Comparison of ENCODE assay signal across 8 cellular contexts in the genomic region with DNA sequence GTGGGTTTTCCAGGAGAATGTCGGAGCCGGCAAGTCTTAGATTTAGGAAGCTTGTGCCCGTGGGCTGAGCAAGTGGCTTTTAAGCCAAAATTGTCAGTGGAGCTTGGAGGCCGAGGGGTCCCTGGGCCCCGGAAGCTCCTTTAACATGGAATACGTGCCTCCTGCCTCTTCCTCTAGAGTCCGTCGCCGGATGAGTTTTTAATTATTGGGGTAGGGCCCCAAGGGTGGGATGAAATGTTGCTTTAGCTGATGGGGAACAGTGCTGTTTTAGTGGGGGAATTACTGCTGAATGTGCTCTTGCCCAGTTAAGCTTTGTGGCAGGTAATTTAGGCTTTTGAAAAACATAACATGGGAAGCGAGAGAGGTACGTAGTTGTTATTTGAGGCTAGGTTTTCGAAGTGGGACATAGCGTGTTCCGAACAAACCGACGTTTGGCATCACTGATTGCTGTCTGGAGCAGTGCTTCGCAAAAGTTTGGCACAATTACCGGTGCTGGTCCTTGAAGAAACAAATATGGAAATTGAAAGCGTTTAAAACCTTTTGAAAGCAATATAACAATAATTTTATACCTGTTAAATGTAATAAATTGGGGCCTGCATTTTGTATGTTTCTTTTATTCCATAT. TPM values are rescaled to one million over a fixed set of nuclear protein-coding genes. Genes with fewer than 3 reads are reported as not detected.
A peak's percentile ranks its signal among the peaks of the same experiment; 100 is the strongest.
DNase-seq lines count a peak whose midpoint lies in the region; ATAC-seq, FAIRE-seq and TF ChIP-seq lines count a peak whose summit lies in the region.

No MANE protein-coding gene starts in this region.

- H3K27me3 ChIP-seq in gastroesophageal sphincter (no peaks in the 10 kb centered on the region), psoas muscle (ENCODE audit: insufficient read depth in 3 of 3, low read length in 2 of 3) (no peaks in the 10 kb centered on the region)

- no peak for TF ChIP-seq CTCF in A549 (IDR thresholded peaks at IDR 0.05)
- TF ChIP-seq CTCF in WI38 (IDR thresholded peaks at IDR 0.05; ENCODE audit: low read depth, low read length), result no peak
- no peak for TF ChIP-seq CTCF in gastroesophageal sphincter (IDR thresholded peaks at IDR 0.05)
- no peak for TF ChIP-seq CTCF in psoas muscle (IDR thresholded peaks at IDR 0.05)

- intact Hi-C loops in psoas muscle (cut with DNase I), result no loop called here

- H3K9me3 ChIP-seq in A549 (no peaks in the 10 kb centered on the region), gastroesophageal sphincter (no peaks in the 10 kb centered on the region), psoas muscle (no peaks in the 10 kb centered on the region)

- no peak for TF ChIP-seq RAD21 in A549 (conservative IDR thresholded peaks at IDR 0.05 in 1 of 2, IDR thresholded peaks at IDR 0.05 in 1 of 2)

- H3K4me1 ChIP-seq in A549, result peaks cover 36% of the 10 kb centered on the region
- peaks cover 15 to 52% (median 20%) of the 10 kb centered on the region in 3 donors for H3K4me1 ChIP-seq in gastroesophageal sphincter
- H3K4me1 ChIP-seq in psoas muscle, result peaks cover 33% of the 10 kb centered on the region

- H3K27ac ChIP-seq in A549, result peak overlapping the region; percentile 94 to 98
- H3K27ac ChIP-seq in gastroesophageal sphincter, result peak overlapping the region; percentile 86 to 97 (median 92)
- peak overlapping the region; percentile 89 for H3K27ac ChIP-seq in psoas muscle

- TF ChIP-seq EP300 in A549 (IDR thresholded peaks at IDR 0.05), result no peak
- no peak for TF ChIP-seq EP300 in gastroesophageal sphincter (IDR thresholded peaks at IDR 0.05)

- TF ChIP-seq POLR2A in A549 (IDR thresholded peaks at IDR 0.05; ENCODE audit: low read length), result no peak
- no peak for TF ChIP-seq POLR2A in gastroesophageal sphincter (IDR thresholded peaks at IDR 0.05)

- FAIRE-seq in A549 (lab: Jason Lieb, UNC), result no peak

- H3K4me3 ChIP-seq in A549 (peak overlapping the region; percentile 96), WI38 (ENCODE audit: low read depth, low read length) (peak overlapping the region; percentile 75), gastroesophageal sphincter (peak overlapping the region; percentile 49 to 66), psoas muscle (peak overlapping the region; percentile 97)

- ATAC-seq in A549 (peak in 1 of 2 experiments; percentile 7; a peak in 3 of 6 replicates), GM19438 (IDR thresholded peaks at IDR 0.05; ENCODE audit: low read depth, unreplicated experiment) (peak; percentile 4), gastroesophageal sphincter (no peak), psoas muscle (peak in 3 of 4 donors; percentile 3 to 66 (median 39)), GM18870 (IDR thresholded peaks at IDR 0.05; ENCODE audit: unreplicated experiment) (no peak)

- peaks cover 0 to 42% of the 10 kb centered on the region in 2 donors for H3K36me3 ChIP-seq in gastroesophageal sphincter
- H3K36me3 ChIP-seq in psoas muscle (ENCODE audit: insufficient read depth in 1 of 2, low read depth in 1 of 2), result peaks cover 17 to 44% of the 10 kb centered on the region in 2 donors

- 2% methylated on average over 19 of the region's 19 CpGs for WGBS in A549 (ENCODE audit: missing lambda C conversion rate)
- 0% methylated on average over 10 of the region's 19 CpGs for WGBS in gastroesophageal sphincter (ENCODE audit: low coverage in 1 of 2), 2 donors
- 0 to 1% (median 1%) methylated on average over 19 of the region's 19 CpGs for WGBS in psoas muscle, 3 donors

- CTCF ChIA-PET in A549 (lab: Yijun Ruan, JAX), result interaction anchor here (0.5 to 2.6 kb wide), 9 partner anchors 10 to 578 kb away, joined by 3 to 12 read pairs (median 7); a partner anchor contains a TSS

- POLR2A ChIA-PET in A549 (lab: Yijun Ruan, JAX), result interaction anchor here (0.6 to 1.9 kb wide), 11 partner anchors 10 to 1077 kb away, joined by 3 to 13 read pairs (median 5); a partner anchor contains a TSS

- DNase-seq in A549 (ENCODE audit: low read depth in 1 of 2, low spot score in 1 of 2), result no peak
- no peak for DNase-seq in psoas muscle
- DNase-seq in activated CD8-positive, alpha-beta memory T cell treated with anti-CD3 and anti-CD28 coated beads, Interleukin-2, amount 50 U/mL, for 48 hours, result no peak
- no peak for DNase-seq in ecto neural progenitor cell (ENCODE audit: low spot score)

- H3K4me2 ChIP-seq in A549, result peak overlapping the region; percentile 97

TF ChIP-seq in A549, 52 proteins besides CTCF, POLR2A, EP300 and RAD21:
- TF ChIP-seq NR3C1 (IDR thresholded peaks at IDR 0.05) (no peak), KDM1A (IDR thresholded peaks at IDR 0.05; ENCODE audit: low read depth) (no peak), SREBF2 (IDR thresholded peaks at IDR 0.05) (no peak), EHF (CRISPR knock-in tag; IDR thresholded peaks at IDR 0.05) (no peak), FOSL2 (IDR thresholded peaks at IDR 0.05) (no peak), FOSL2 (CRISPR knock-in tag; IDR thresholded peaks at IDR 0.05) (no peak), NFE2L2 (conservative IDR thresholded peaks at IDR 0.05; ENCODE audit: low read length) (no peak), CEBPB (IDR thresholded peaks at IDR 0.05) (no peak), CHD2 (IDR thresholded peaks at IDR 0.05; ENCODE audit: low read length, partially characterized antibody) (no peak), RCOR1 (IDR thresholded peaks at IDR 0.05; ENCODE audit: low read depth, low read length) (no peak), CHD4 (IDR thresholded peaks at IDR 0.05; ENCODE audit: borderline replicate concordance) (no peak), POLR2AphosphoS2 (conservative IDR thresholded peaks at IDR 0.05; ENCODE audit: low read length) (no peak)
- TF ChIP-seq, protein P1, sequence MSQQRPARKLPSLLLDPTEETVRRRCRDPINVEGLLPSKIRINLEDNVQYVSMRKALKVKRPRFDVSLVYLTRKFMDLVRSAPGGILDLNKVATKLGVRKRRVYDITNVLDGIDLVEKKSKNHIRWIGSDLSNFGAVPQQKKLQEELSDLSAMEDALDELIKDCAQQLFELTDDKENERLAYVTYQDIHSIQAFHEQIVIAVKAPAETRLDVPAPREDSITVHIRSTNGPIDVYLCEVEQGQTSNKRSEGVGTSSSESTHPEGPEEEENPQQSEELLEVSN (IDR thresholded peaks at IDR 0.05; ENCODE audit: borderline replicate concordance, low read depth), result no peak
- TF ChIP-seq, protein P2, sequence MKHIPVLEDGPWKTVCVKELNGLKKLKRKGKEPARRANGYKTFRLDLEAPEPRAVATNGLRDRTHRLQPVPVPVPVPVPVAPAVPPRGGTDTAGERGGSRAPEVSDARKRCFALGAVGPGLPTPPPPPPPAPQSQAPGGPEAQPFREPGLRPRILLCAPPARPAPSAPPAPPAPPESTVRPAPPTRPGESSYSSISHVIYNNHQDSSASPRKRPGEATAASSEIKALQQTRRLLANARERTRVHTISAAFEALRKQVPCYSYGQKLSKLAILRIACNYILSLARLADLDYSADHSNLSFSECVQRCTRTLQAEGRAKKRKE (CRISPR knock-in tag; IDR thresholded peaks at IDR 0.05; ENCODE audit: low read depth), result no peak
- TF ChIP-seq, protein P3, sequence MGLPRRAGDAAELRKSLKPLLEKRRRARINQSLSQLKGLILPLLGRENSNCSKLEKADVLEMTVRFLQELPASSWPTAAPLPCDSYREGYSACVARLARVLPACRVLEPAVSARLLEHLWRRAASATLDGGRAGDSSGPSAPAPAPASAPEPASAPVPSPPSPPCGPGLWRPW (IDR thresholded peaks at IDR 0.05), result no peak

RNA-seq across cellular contexts. Expression of a gene that starts 0.8 kb away (rescaled TPM):
- 1,649 and 2,015 TPM in 2 replicates for polyA plus RNA-seq in A549 (2011; rRNA removed)
- polyA plus RNA-seq in A549 (2012; cell fraction: cytosol; rRNA removed), result 796 and 807 TPM in 2 replicates
- 263 and 365 TPM in 2 replicates for polyA plus RNA-seq in A549 (2012; cell fraction: nucleus; rRNA removed)
- polyA plus RNA-seq in A549 (2017; fragmentation: RNase III; extraction: RNeasy Plus Mini Kit Qiagen cat#74134 plus additional on column Dnase treatment), result 1,222 to 1,289 TPM (median 1,243 TPM) in 3 replicates
- 643 and 712 TPM in 2 replicates for polyA minus RNA-seq in A549 (2011; rRNA and poly(A)+ RNA removed)
- 1,000 to 10,000 TPM; 1,169 to 2,433 (median 2,010) TPM for total RNA-seq in gastroesophageal sphincter
- total RNA-seq in psoas muscle, result 100 to 1,000 TPM; 353 to 601 (median 570) TPM
- 1,000 to 10,000 TPM in 2 of 3 donors, 100 to 1,000 TPM in 1; 885 to 1,760 (median 1,117) TPM for polyA plus RNA-seq in psoas muscle

RNA-seq across cellular contexts. Expression of a gene that starts 47.7 kb away (rescaled TPM):
- polyA plus RNA-seq in A549 (2011; rRNA removed) (8.2 and 10.4 TPM in 2 replicates), A549 (2017; fragmentation: RNase III; extraction: RNeasy Plus Mini Kit Qiagen cat#74134 plus additional on column Dnase treatment) (9.4 to 11.4 TPM (median 10.2 TPM) in 3 replicates), psoas muscle (1 to 10 TPM; 2.3 to 5.0 (median 3.9) TPM)
- polyA plus RNA-seq in A549 (2012; cell fraction: cytosol; rRNA removed), result 2.8 and 3.5 TPM in 2 replicates
- 1.8 and 2.0 TPM in 2 replicates for polyA plus RNA-seq in A549 (2012; cell fraction: nucleus; rRNA removed)
- 7.1 and 9.1 TPM in 2 replicates for polyA minus RNA-seq in A549 (2011; rRNA and poly(A)+ RNA removed)
- total RNA-seq in gastroesophageal sphincter (10 to 100 TPM; 39.5 to 49.7 (median 48.6) TPM), psoas muscle (10 to 100 TPM in 3 of 4 donors, 1 to 10 TPM in 1; 6.3 to 15.9 (median 12.5) TPM)

Comparison
In these comparisons a context has a peak if more than half of its experiments do, and no peak if none do; other contexts are left out.
1. ATAC-seq: peak in GM19438 (single experiment) and psoas muscle (3 of 4); none in gastroesophageal sphincter (single experiment) and GM18870 (single experiment).
2. Peak in every context shown above with its lines, with median percentiles within 50 percentile points of each other: H3K27ac ChIP-seq and H3K4me3 ChIP-seq.